In genomic region chr17:8289103-8289397, GRCh38 we compare ENCODE assay signal across 7 cellular contexts.
DNase-seq lines count a peak whose midpoint lies in the region; ATAC-seq lines count a peak whose summit lies in the region.

No MANE protein-coding gene starts in this region.

- H3K4me3 Mint-ChIP-seq in central memory CD8-positive, alpha-beta T cell = peak overlapping the region; percentile 94

- H3K27ac Mint-ChIP-seq in central memory CD8-positive, alpha-beta T cell (ENCODE audit: low read depth) = peak overlapping the region; percentile 91

- DNase-seq in GM19240 (ENCODE audit: insufficient read length, low spot score) (peak; percentile 44), NCI-H1105 (lab: John Stamatoyannopoulos, UW) (peak; percentile 45), NAMALWA (ENCODE audit: low spot score) (no peak), putamen (ENCODE audit: low spot score) (no peak)
- DNase-seq in central memory CD8-positive, alpha-beta T cell (ENCODE audit: low spot score in 2 of 2) = peak in 1 of 2 donors; percentile 20

- H3K36me3 ChIP-seq in mucosa of rectum (ENCODE audit: control insufficient read depth in 2 of 2, insufficient read depth in 2 of 2, low read length in 2 of 2) = peaks cover 0 to 3% of the 10 kb centered on the region in 2 donors

- peaks cover 51% of the 10 kb centered on the region for H3K4me1 Mint-ChIP-seq in central memory CD8-positive, alpha-beta T cell

- peaks cover 7% of the 10 kb centered on the region for H3K36me3 Mint-ChIP-seq in central memory CD8-positive, alpha-beta T cell (ENCODE audit: insufficient read depth)

- no peaks in the 10 kb centered on the region for H3K27me3 ChIP-seq in mucosa of rectum (ENCODE audit: control insufficient read depth in 2 of 2, insufficient read depth in 2 of 2, low read length in 2 of 2)

- peak overlapping the region; percentile 86 to 94 for H3K27ac ChIP-seq in mucosa of rectum (ENCODE audit: low read depth in 2 of 2, low read length in 2 of 2)

- no peaks in the 10 kb centered on the region for H3K27me3 Mint-ChIP-seq in central memory CD8-positive, alpha-beta T cell

- peaks cover 13 to 16% of the 10 kb centered on the region in 2 donors for H3K4me1 ChIP-seq in mucosa of rectum (ENCODE audit: control insufficient read depth in 2 of 2, insufficient read depth in 2 of 2, low read length in 2 of 2)

- ATAC-seq in central memory CD8-positive, alpha-beta T cell (replicated peaks; ENCODE audit: extremely low read depth, poor library complexity, severe bottlenecking) = no peak
- no peak for ATAC-seq in HG03342 (IDR thresholded peaks at IDR 0.05; ENCODE audit: unreplicated experiment)

- H3K9me3 ChIP-seq in mucosa of rectum (ENCODE audit: control insufficient read depth in 2 of 2, low read length in 2 of 2) = no peaks in the 10 kb centered on the region

- H3K4me3 ChIP-seq in mucosa of rectum (ENCODE audit: low read length in 2 of 2) = peak overlapping the region; percentile 93 to 95

- H3K9ac ChIP-seq in mucosa of rectum (ENCODE audit: low read depth in 1 of 2, low read length in 2 of 2) = peak overlapping the region; percentile 90 to 96

- no peaks in the 10 kb centered on the region for H3K9me3 Mint-ChIP-seq in central memory CD8-positive, alpha-beta T cell

Comparison
In these comparisons a context has a peak if more than half of its experiments do, and no peak if none do; other contexts are left out.
1. DNase-seq: peak in GM19240 (single experiment) and NCI-H1105 (single experiment); none in NAMALWA (single experiment) and putamen (single experiment).